ENCODE assay signal across 22 cellular contexts in genomic region chr3:732326-732928, GRCh38.
"Had no signal": no experiment of that assay in that cellular context is flagged by ENCODE, and none has a peak within 500 bp of the region (broad histone marks: within the 10 kb centered on the region; RNA-seq: fewer than 3 reads in every experiment).

No MANE protein-coding gene starts in this region.

- H3K27me3 ChIP-seq: MG63, Peyer's patch, SJCRH30 had no signal

- H2AFZ ChIP-seq: PC-9 had no signal

- H3K36me3 ChIP-seq: MG63, Peyer's patch, SJCRH30 had no signal

- H3K4me3 ChIP-seq: MG63, PC-9, Peyer's patch, SJCRH30 had no signal

- ATAC-seq: Right ventricle myocardium inferior, SK-N-SH treated with all-trans-retinoic acid at 6 μM for 48 hours had no signal

- DNase-seq: Karpas-422; KBM-7; MG63; NCI-H1048; NCI-H1105; NCI-H1436 treated with DMSO at 0.1 percent for 48 hours; NCI-H1694; NCI-H187 treated with DMSO at 0.1 percent for 48 hours; NCI-H2029 treated with DMSO at 0.1 percent for 48 hours; NCI-H2171 treated with DMSO at 0.1 percent for 48 hours; NCI-H345; NCI-H524; NCI-H526 treated with DMSO at 0.1 percent for 48 hours; NCI-H774; NK-92 treated with Interleukin-12 subunit alpha and Interleukin-12 subunit beta, amount 100 ng/mL, for 24 hours; OCI-M1; PC-9; Peyer's patch; SHP77 treated with DMSO at 0.1 percent for 48 hours; SJCRH30 had no signal

- H3K9me3 ChIP-seq: MG63, Peyer's patch, SJCRH30 had no signal

- H3K4me1 ChIP-seq: Peyer's patch, SJCRH30 had no signal

- H3K4me2 ChIP-seq: PC-9 had no signal

- H3K27ac ChIP-seq: PC-9, Peyer's patch, SJCRH30 had no signal
